In genomic region chr2:44955593-44956449, GRCh38 we compare ENCODE assay signal across 8 cellular contexts.
DNase-seq lines count a peak whose midpoint lies in the region; ATAC-seq lines count a peak whose summit lies in the region.

No MANE protein-coding gene starts in this region.

- DNase-seq in GDM1 (lab: John Stamatoyannopoulos, UW) (peak; percentile 38), NCI-H226 (peak; percentile 56), kidney tubule cell (ENCODE audit: low spot score) (peak; percentile 62), cortex of kidney (lab: John Stamatoyannopoulos, UW) (no peak)
- peak; percentile 83 for DNase-seq in activated CD4-positive, CD25-positive, alpha-beta regulatory T cell treated with anti-CD3 and anti-CD28 coated beads, Interleukin-2, amount 50 U/mL, for 72 hours
- DNase-seq in central memory CD4-positive, alpha-beta T cell, result peak; percentile 48
- peak; percentile 56 for DNase-seq in stimulated activated CD4-positive, alpha-beta T cell treated with anti-CD3 and anti-CD28 coated beads, Interleukin-2, amount 100 ng/mL, for 4 hours (ENCODE audit: low read depth)

- ATAC-seq in HG02870 (IDR thresholded peaks at IDR 0.05; ENCODE audit: unreplicated experiment), result peak; percentile 68
